Comparison of ENCODE assay signal across 8 cellular contexts in the genomic region with DNA sequence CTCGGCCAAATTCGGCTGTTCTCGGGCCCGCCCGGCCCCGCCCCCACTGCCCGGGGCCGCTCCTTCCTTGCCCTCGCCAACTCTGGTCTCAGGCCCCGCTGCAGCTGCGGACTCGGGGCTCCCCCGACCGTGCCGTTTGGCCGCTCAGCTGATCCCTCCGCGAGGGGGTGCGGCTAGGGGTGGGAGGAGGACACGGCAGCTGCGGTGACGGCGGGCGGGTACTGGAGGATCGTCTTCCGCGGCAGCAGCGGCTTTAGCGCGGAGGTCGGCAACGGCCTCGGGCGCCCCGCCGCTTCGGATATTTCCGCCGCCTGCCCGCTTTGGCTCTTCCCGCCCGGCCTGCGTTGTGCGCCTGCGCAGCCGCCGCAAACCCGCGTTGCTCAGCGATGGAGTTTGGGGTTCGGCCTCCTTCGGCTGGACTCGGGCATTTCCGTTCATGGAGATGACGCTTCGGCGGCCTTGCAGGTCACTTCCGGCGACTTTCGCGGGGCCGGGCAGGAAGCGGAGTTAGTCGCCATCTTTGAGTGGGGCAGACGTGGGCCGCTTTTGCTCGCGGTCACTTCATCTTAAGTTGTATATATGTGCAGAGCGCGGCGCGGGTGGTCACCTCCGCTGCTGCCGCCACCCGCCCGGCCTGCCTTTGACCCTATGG. TPM values are rescaled to one million over a fixed set of nuclear protein-coding genes. Genes with fewer than 3 reads are reported as not detected.
A peak's percentile ranks its signal among the peaks of the same experiment; 100 is the strongest.
DNase-seq lines count a peak whose midpoint lies in the region; ATAC-seq and TF ChIP-seq lines count a peak whose summit lies in the region.

No MANE protein-coding gene starts in this region.

- intact Hi-C loops in esophagus squamous epithelium (cut with DNase I) = no loop called here

- H3K27me3 ChIP-seq in HUES64 (ENCODE audit: insufficient read depth, low read length) = peaks cover 27% of the 10 kb centered on the region
- H3K27me3 ChIP-seq in esophagus squamous epithelium = no peaks in the 10 kb centered on the region

- peaks cover 0 to 20% (median 8%) of the 10 kb centered on the region in 3 donors for H3K36me3 Mint-ChIP-seq in naive thymus-derived CD8-positive, alpha-beta T cell
- H3K36me3 Mint-ChIP-seq in stimulated activated naive CD8-positive, alpha-beta T cell treated with anti-CD3 and anti-CD28 coated beads, Interleukin-15, Interleukin-2, amounts not matched to agents 100 ng/mL and 50 ng/mL, for 24 hours (ENCODE audit: low read depth) = peaks cover 52% of the 10 kb centered on the region

- H3K4me3 Mint-ChIP-seq in naive thymus-derived CD8-positive, alpha-beta T cell = peak overlapping the region; percentile 94 to 99 (median 97)
- H3K4me3 Mint-ChIP-seq in stimulated activated naive CD8-positive, alpha-beta T cell treated with anti-CD3 and anti-CD28 coated beads, Interleukin-15, Interleukin-2, amounts not matched to agents 100 ng/mL and 50 ng/mL, for 24 hours = peak overlapping the region; percentile 99

- peak; percentile 51 for ATAC-seq in GM21390 (IDR thresholded peaks at IDR 0.05; ENCODE audit: unreplicated experiment)
- ATAC-seq in naive thymus-derived CD8-positive, alpha-beta T cell = peak; percentile 68 to 72

- under 1% methylated on average over 76 of the region's 76 CpGs for WGBS in HUES64
- WGBS in esophagus squamous epithelium, 2 donors = 0% methylated on average over 19 of the region's 76 CpGs; no CpG with 5 or more reads in 1 of the 2 donors

- peak overlapping the region; percentile 66 for H3K4me3 ChIP-seq in HUES64 (ENCODE audit: low read length)
- H3K4me3 ChIP-seq in esophagus squamous epithelium = peak overlapping the region; percentile 80 to 92 (median 88)

- peak in 2 of 4 donors; percentile 21 to 76 for TF ChIP-seq POLR2A in esophagus squamous epithelium (IDR thresholded peaks at IDR 0.05)

- peaks cover 33 to 81% (median 80%) of the 10 kb centered on the region in 4 donors for H3K4me1 Mint-ChIP-seq in naive thymus-derived CD8-positive, alpha-beta T cell
- H3K4me1 Mint-ChIP-seq in stimulated activated naive CD8-positive, alpha-beta T cell treated with anti-CD3 and anti-CD28 coated beads, Interleukin-15, Interleukin-2, amounts not matched to agents 100 ng/mL and 50 ng/mL, for 24 hours (ENCODE audit: low read depth) = peaks cover 77% of the 10 kb centered on the region

- peak; percentile 100 for DNase-seq in CD1c-positive myeloid dendritic cell (ENCODE audit: extremely low spot score)
- DNase-seq in activated CD8-positive, alpha-beta memory T cell treated with anti-CD3 and anti-CD28 coated beads, Interleukin-2, amount 50 U/mL, for 4 hours = peak; percentile 99
- DNase-seq in esophagus squamous epithelium (lab: John Stamatoyannopoulos, UW) = no peak
- peak; percentile 99 to 100 (median 100) for DNase-seq in naive thymus-derived CD8-positive, alpha-beta T cell
- DNase-seq in NCI-H1048 (lab: John Stamatoyannopoulos, UW) = no peak

- POLR2A ChIA-PET in naive thymus-derived CD8-positive, alpha-beta T cell (lab: Charles Lee) = interaction anchor here (0.9 to 9.1 kb wide), 6 partner anchors 8 to 211 kb away, joined by 3 to 91 read pairs (median 5); a partner anchor contains a TSS

- peak overlapping the region; percentile 93 to 100 (median 98) for H3K27ac Mint-ChIP-seq in naive thymus-derived CD8-positive, alpha-beta T cell
- H3K27ac Mint-ChIP-seq in stimulated activated naive CD8-positive, alpha-beta T cell treated with anti-CD3 and anti-CD28 coated beads, Interleukin-15, Interleukin-2, amounts not matched to agents 100 ng/mL and 50 ng/mL, for 24 hours = peak overlapping the region; percentile 100

- H3K4me1 ChIP-seq in HUES64 (ENCODE audit: insufficient read depth, low read length) = no peaks in the 10 kb centered on the region
- H3K4me1 ChIP-seq in esophagus squamous epithelium = peaks cover 53 to 82% (median 59%) of the 10 kb centered on the region in 3 donors

- no peaks in the 10 kb centered on the region for H3K9me3 Mint-ChIP-seq in naive thymus-derived CD8-positive, alpha-beta T cell
- no peaks in the 10 kb centered on the region for H3K9me3 Mint-ChIP-seq in stimulated activated naive CD8-positive, alpha-beta T cell treated with anti-CD3 and anti-CD28 coated beads, Interleukin-15, Interleukin-2, amounts not matched to agents 100 ng/mL and 50 ng/mL, for 24 hours

- no peak for TF ChIP-seq CTCF in esophagus squamous epithelium (IDR thresholded peaks at IDR 0.05)

- H3K27ac ChIP-seq in HUES64 (ENCODE audit: low read depth, low read length) (peak overlapping the region; percentile 100), esophagus squamous epithelium (peak overlapping the region; percentile 94 to 100 (median 99))

- peak overlapping the region; percentile 99 for H3K9ac ChIP-seq in HUES64 (ENCODE audit: low read depth, low read length)

- H3K36me3 ChIP-seq in HUES64 (ENCODE audit: insufficient read depth, low read length) (peaks cover 11% of the 10 kb centered on the region), esophagus squamous epithelium (peaks cover 5 to 18% (median 13%) of the 10 kb centered on the region in 3 donors)

- peaks cover 0 to 2% (median 0%) of the 10 kb centered on the region in 5 donors for H3K27me3 Mint-ChIP-seq in naive thymus-derived CD8-positive, alpha-beta T cell
- H3K27me3 Mint-ChIP-seq in stimulated activated naive CD8-positive, alpha-beta T cell treated with anti-CD3 and anti-CD28 coated beads, Interleukin-15, Interleukin-2, amounts not matched to agents 100 ng/mL and 50 ng/mL, for 24 hours = no peaks in the 10 kb centered on the region

- H3K9me3 ChIP-seq in HUES64 (ENCODE audit: insufficient read depth, low read depth, low read length) (no peaks in the 10 kb centered on the region), esophagus squamous epithelium (no peaks in the 10 kb centered on the region)

RNA-seq across cellular contexts. Expression of a gene that starts 0.3 kb away (rescaled TPM):
- 89.2 TPM for polyA plus RNA-seq in HUES64 (2013, experiment 1 of 2)
- 96.9 TPM for polyA plus RNA-seq in HUES64 (2013, experiment 2 of 2)
- total RNA-seq in esophagus squamous epithelium = 10 to 100 TPM; 22.0 to 37.4 (median 24.7) TPM
- total RNA-seq in naive thymus-derived CD8-positive, alpha-beta T cell = 10 to 100 TPM; 48.5 to 51.2 TPM
- polyA plus RNA-seq in naive thymus-derived CD8-positive, alpha-beta T cell = 10 to 100 TPM; 10.4 to 20.5 (median 18.0) TPM

RNA-seq across cellular contexts. Expression of a gene that starts 3.8 kb away (rescaled TPM):
- 60.7 TPM for polyA plus RNA-seq in HUES64 (2013, experiment 1 of 2)
- 80.1 TPM for polyA plus RNA-seq in HUES64 (2013, experiment 2 of 2)
- total RNA-seq in esophagus squamous epithelium = 10 to 100 TPM; 76.5 to 99.5 (median 86.6) TPM
- 10 to 100 TPM; 59.2 to 60.0 TPM for total RNA-seq in naive thymus-derived CD8-positive, alpha-beta T cell
- polyA plus RNA-seq in naive thymus-derived CD8-positive, alpha-beta T cell = 100 to 1,000 TPM; 135 to 154 (median 144) TPM

RNA-seq across cellular contexts. Expression of a gene that starts 14.4 kb away (rescaled TPM):
- 9.8 TPM for polyA plus RNA-seq in HUES64 (2013, experiment 1 of 2)
- polyA plus RNA-seq in HUES64 (2013, experiment 2 of 2) = 8.4 TPM
- 10 to 100 TPM; 11.8 to 30.9 (median 21.7) TPM for total RNA-seq in esophagus squamous epithelium
- total RNA-seq in naive thymus-derived CD8-positive, alpha-beta T cell = 10 to 100 TPM; 49.1 to 53.2 TPM
- polyA plus RNA-seq in naive thymus-derived CD8-positive, alpha-beta T cell = 10 to 100 TPM in 2 of 3 donors, 1 to 10 TPM in 1; 9.1 to 12.7 (median 11.7) TPM

RNA-seq across cellular contexts. Expression of a gene that starts 14.9 kb away (rescaled TPM):
- polyA plus RNA-seq in HUES64 (2013, experiment 1 of 2) = 815 TPM
- 757 TPM for polyA plus RNA-seq in HUES64 (2013, experiment 2 of 2)
- total RNA-seq in esophagus squamous epithelium = 100 to 1,000 TPM; 150 to 198 (median 179) TPM
- 100 to 1,000 TPM; 429 to 434 TPM for total RNA-seq in naive thymus-derived CD8-positive, alpha-beta T cell
- 100 to 1,000 TPM in 1 of 3 donors, 10 to 100 TPM in 2; 55.7 to 114 (median 62.7) TPM for polyA plus RNA-seq in naive thymus-derived CD8-positive, alpha-beta T cell

RNA-seq across cellular contexts. Expression of a gene that starts 39.1 kb away (rescaled TPM):
- polyA plus RNA-seq in HUES64 (2013, experiment 1 of 2) = 15.2 TPM
- 17.4 TPM for polyA plus RNA-seq in HUES64 (2013, experiment 2 of 2)
- total RNA-seq in esophagus squamous epithelium = 10 to 100 TPM in 1 of 4 donors, 1 to 10 TPM in 3; 6.9 to 11.1 (median 8.3) TPM
- total RNA-seq in naive thymus-derived CD8-positive, alpha-beta T cell = 10 to 100 TPM; 21.3 to 23.0 TPM
- polyA plus RNA-seq in naive thymus-derived CD8-positive, alpha-beta T cell = 1 to 10 TPM; 2.8 to 5.3 (median 3.5) TPM

Comparison
In these comparisons a context has a peak if more than half of its experiments do, and no peak if none do; other contexts are left out.
1. DNase-seq: peak in CD1c-positive myeloid dendritic cell (single experiment), activated CD8-positive, alpha-beta memory T cell treated with anti-CD3 and anti-CD28 coated beads, Interleukin-2, amount 50 U/mL, for 4 hours (single experiment) and naive thymus-derived CD8-positive, alpha-beta T cell (10 of 10); none in esophagus squamous epithelium (single experiment) and NCI-H1048 (single experiment).